Comparison of ENCODE assay signal across 9 cellular contexts in the genomic region with DNA sequence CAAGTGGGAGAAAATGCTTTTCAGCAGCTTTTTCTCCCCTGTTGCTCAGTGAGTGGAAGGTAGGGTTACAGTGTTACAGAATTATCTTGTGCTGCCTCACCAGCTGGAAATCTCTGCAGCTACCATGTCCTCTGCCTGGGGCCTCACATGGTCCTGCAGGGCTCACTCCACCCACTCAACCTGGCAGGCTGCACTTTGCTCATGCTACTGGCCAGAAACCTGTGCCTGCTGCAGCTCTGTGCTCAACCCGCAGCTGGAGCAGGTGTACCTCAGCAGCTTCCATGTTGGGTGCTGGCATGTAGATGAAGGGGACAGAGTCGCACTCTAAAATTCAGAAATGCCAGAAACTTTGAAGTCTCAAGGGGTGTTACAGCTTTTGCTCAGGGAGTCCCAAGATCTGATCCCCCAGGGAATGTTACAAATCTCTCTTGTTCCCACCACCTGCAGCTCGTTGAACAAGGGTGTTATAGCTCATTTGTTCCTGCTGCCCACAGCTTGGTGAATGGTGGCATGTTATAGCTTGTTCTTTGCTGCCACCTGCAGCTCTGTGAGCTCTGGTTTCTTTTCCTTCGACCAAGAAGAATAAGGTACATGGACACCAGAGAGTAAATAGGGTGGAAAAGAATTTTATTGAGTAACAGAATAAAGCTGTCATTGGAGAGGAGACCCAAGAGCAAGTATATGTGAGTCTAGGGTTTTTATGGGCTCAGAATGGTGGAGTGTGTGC.
DNase-seq lines count a peak whose midpoint lies in the region; ATAC-seq lines count a peak whose summit lies in the region.
"Had no signal": no experiment of that assay in that cellular context is flagged by ENCODE, and none has a peak within 500 bp of the region (broad histone marks: within the 10 kb centered on the region; RNA-seq: fewer than 3 reads in every experiment).

No MANE protein-coding gene starts in this region.

- peak; percentile 39 for ATAC-seq in HG02798 (IDR thresholded peaks at IDR 0.05; ENCODE audit: poor library complexity, unreplicated experiment)
- ATAC-seq in GM18873 (IDR thresholded peaks at IDR 0.05; ENCODE audit: low FRiP score, unreplicated experiment) = no peak
- ATAC-seq in HG03565 (IDR thresholded peaks at IDR 0.05; ENCODE audit: unreplicated experiment) = no peak
- ATAC-seq in GM21576 (IDR thresholded peaks at IDR 0.05; ENCODE audit: unreplicated experiment) = no peak

- DNase-seq in COR-L47 (lab: John Stamatoyannopoulos, UW) (peak; percentile 24), NCI-H69 (lab: John Stamatoyannopoulos, UW) (peak; percentile 46), glomerular visceral epithelial cell (ENCODE audit: extremely low spot score) (peak; percentile 25), SIG-M5 (lab: John Stamatoyannopoulos, UW) (no peak)
- DNase-seq: AML-193 had no signal
